Comparison of ENCODE assay signal across 8 cellular contexts in genomic region chr15:75453703-75454470, GRCh38. TPM values are rescaled to one million over a fixed set of nuclear protein-coding genes. Genes with fewer than 3 reads are reported as not detected.
DNase-seq lines count a peak whose midpoint lies in the region; ATAC-seq and TF ChIP-seq lines count a peak whose summit lies in the region.

No MANE protein-coding gene starts in this region.

- peak overlapping the region; percentile 99 for H3K27ac Mint-ChIP-seq in T-helper 2 cell treated with Interferon-gamma antibody and Interleukin-4, amounts not matched to agents 5 μg/mL and 100 μg/mL, for 36 hours

- TF ChIP-seq CTCF in ascending aorta (IDR thresholded peaks at IDR 0.05): no peak
- TF ChIP-seq CTCF in right atrium auricular region (IDR thresholded peaks at IDR 0.05): no peak
- TF ChIP-seq CTCF in prostate gland (IDR thresholded peaks at IDR 0.05): peak in 1 of 4 experiments; percentile 50

- H3K27me3 Mint-ChIP-seq in T-helper 2 cell treated with Interferon-gamma antibody and Interleukin-4, amounts not matched to agents 5 μg/mL and 100 μg/mL, for 36 hours (ENCODE audit: low read depth): no peaks in the 10 kb centered on the region

- H3K4me1 Mint-ChIP-seq in T-helper 2 cell treated with Interferon-gamma antibody and Interleukin-4, amounts not matched to agents 5 μg/mL and 100 μg/mL, for 36 hours (ENCODE audit: low read depth): peaks cover 20% of the 10 kb centered on the region

- DNase-seq in NCI-H187 treated with DMSO at 0.1 percent for 48 hours (lab: John Stamatoyannopoulos, UW): peak; percentile 80
- DNase-seq in T-helper 2 cell treated with Interferon-gamma antibody and Interleukin-4, amounts not matched to agents 5 μg/mL and 100 μg/mL, for 36 hours (ENCODE audit: low spot score): peak; percentile 98
- peak; percentile 96 to 99 for DNase-seq in ascending aorta (ENCODE audit: low spot score in 2 of 2)
- DNase-seq in right atrium auricular region (ENCODE audit: low spot score): peak; percentile 99
- DNase-seq in prostate gland (ENCODE audit: low spot score): peak; percentile 99

- under 1% methylated on average over 57 of the region's 57 CpGs for WGBS in prostate gland
- WGBS in urinary bladder: under 1% methylated on average over 57 of the region's 57 CpGs

- TF ChIP-seq POLR2A in prostate gland (IDR thresholded peaks at IDR 0.05): peak; percentile 87

- H3K36me3 ChIP-seq in ascending aorta (no peaks in the 10 kb centered on the region), right atrium auricular region (no peaks in the 10 kb centered on the region), prostate gland (no peaks in the 10 kb centered on the region), urinary bladder (ENCODE audit: insufficient read depth) (no peaks in the 10 kb centered on the region)

- no peaks in the 10 kb centered on the region for H3K9me3 ChIP-seq in ascending aorta
- no peaks in the 10 kb centered on the region for H3K9me3 ChIP-seq in right atrium auricular region
- no peaks in the 10 kb centered on the region for H3K9me3 ChIP-seq in prostate gland

- H3K27me3 ChIP-seq in ascending aorta: no peaks in the 10 kb centered on the region
- no peaks in the 10 kb centered on the region for H3K27me3 ChIP-seq in right atrium auricular region
- no peaks in the 10 kb centered on the region for H3K27me3 ChIP-seq in prostate gland (replicated peaks; ENCODE audit: insufficient read depth)

- peaks cover 3% of the 10 kb centered on the region for H3K36me3 Mint-ChIP-seq in T-helper 2 cell treated with Interferon-gamma antibody and Interleukin-4, amounts not matched to agents 5 μg/mL and 100 μg/mL, for 36 hours (ENCODE audit: low read depth)

- intact Hi-C loops in ascending aorta (cut with DNase I): loop anchor here (5.0 to 10.0 kb wide), 5 partner anchors 123 to 429 kb away; partner anchors contain the start of genes C15orf39, PPCDC, PTPN9 and SNUPN
- intact Hi-C loops in prostate gland (cut with DNase I): loop anchor here (5.0 kb wide), 1 partner anchor 123 kb away; the partner anchor contains the start of gene PTPN9

- H3K4me1 ChIP-seq in ascending aorta: peaks cover 2 to 13% of the 10 kb centered on the region in 2 donors
- H3K4me1 ChIP-seq in right atrium auricular region: peaks cover 0 to 36% of the 10 kb centered on the region in 2 donors
- peaks cover 16% of the 10 kb centered on the region for H3K4me1 ChIP-seq in prostate gland (replicated peaks)
- no peaks in the 10 kb centered on the region for H3K4me1 ChIP-seq in urinary bladder (ENCODE audit: insufficient read depth)

- peak; percentile 38 for ATAC-seq in GM18502 (IDR thresholded peaks at IDR 0.05; ENCODE audit: poor library complexity, unreplicated experiment)
- peak; percentile 28 for ATAC-seq in HG02943 (IDR thresholded peaks at IDR 0.05; ENCODE audit: low read depth, unreplicated experiment)

- no peaks in the 10 kb centered on the region for H3K9me3 Mint-ChIP-seq in T-helper 2 cell treated with Interferon-gamma antibody and Interleukin-4, amounts not matched to agents 5 μg/mL and 100 μg/mL, for 36 hours

- peak overlapping the region; percentile 77 to 96 for H3K4me3 ChIP-seq in ascending aorta
- peak overlapping the region; percentile 81 to 88 for H3K4me3 ChIP-seq in right atrium auricular region
- peak overlapping the region; percentile 72 to 96 for H3K4me3 ChIP-seq in prostate gland
- peak overlapping the region; percentile 90 for H3K4me3 ChIP-seq in urinary bladder (ENCODE audit: low read depth, low read length)

- H3K4me3 Mint-ChIP-seq in T-helper 2 cell treated with Interferon-gamma antibody and Interleukin-4, amounts not matched to agents 5 μg/mL and 100 μg/mL, for 36 hours: peak overlapping the region; percentile 95

- H3K27ac ChIP-seq in ascending aorta: peak overlapping the region; percentile 97 to 98
- H3K27ac ChIP-seq in right atrium auricular region: peak overlapping the region; percentile 100
- H3K27ac ChIP-seq in prostate gland: peak overlapping the region; percentile 98 to 100
- peak overlapping the region; percentile 95 for H3K27ac ChIP-seq in urinary bladder (ENCODE audit: low read depth)

RNA-seq across cellular contexts. Expression of gene SIN3A, which starts 2.4 kb away (rescaled TPM):
- 41.0 TPM for total RNA-seq in ascending aorta
- total RNA-seq in right atrium auricular region: 10 to 100 TPM; 16.0 to 25.5 TPM
- 10 to 100 TPM; 51.0 to 98.6 TPM for total RNA-seq in prostate gland
- total RNA-seq in urinary bladder: 50.3 TPM
- 34.2 TPM for polyA plus RNA-seq in urinary bladder

Comparison
In these comparisons a context has a peak if more than half of its experiments do, and no peak if none do; other contexts are left out.
1. Peak in every context shown above with its lines: DNase-seq, ATAC-seq, H3K4me3 ChIP-seq and H3K27ac ChIP-seq.